In genomic region chr5:6427689-6428088, GRCh38 we compare ENCODE assay signal across 29 cellular contexts. TPM values are rescaled to one million over a fixed set of nuclear protein-coding genes. Genes with fewer than 3 reads are reported as not detected.
"Had no signal": no experiment of that assay in that cellular context is flagged by ENCODE, and none has a peak within 500 bp of the region (broad histone marks: within the 10 kb centered on the region; RNA-seq: fewer than 3 reads in every experiment).

No MANE protein-coding gene starts in this region.

- H3K4me1 ChIP-seq: stomach, suprapubic skin, transverse colon, uterus had no signal

- H3K79me2 ChIP-seq: hepatocyte had no signal

- H3K4me2 ChIP-seq: hepatocyte, smooth muscle cell had no signal

- H3K27ac Mint-ChIP-seq: activated T-cell treated with anti-CD3 and anti-CD28 coated beads, Interleukin-2, amount 50 U/mL, for 24 hours; activated T-helper 2 cell treated with anti-CD3 and anti-CD28 coated beads, Interferon-gamma antibody, Interleukin-2, Interleukin-4, amounts not matched to agents 10 μg/mL and 5 μg/mL and 100 μg/mL, durations not matched to agents 14 hours and 24 hours and 36 hours; dendritic cell treated with granulocyte-macrophage colony-stimulating factor and Interleukin-4, amounts not matched to agents 40 ng/mL and 50 ng/mL, for 4 days; immature natural killer cell; mesothelial cell of epicardium; naive thymus-derived CD8-positive, alpha-beta T cell; progenitor cell of endocrine pancreas; stimulated activated memory B cell treated with anti-CD40 and anti-IgM and Interleukin-4, amounts not matched to agents 10 μg/mL and 1 μg/mL and 100 μg/mL, for 72 hours had no signal

- H3K9me3 Mint-ChIP-seq: activated T-cell treated with anti-CD3 and anti-CD28 coated beads, Interleukin-2, amount 50 U/mL, for 24 hours; activated T-helper 2 cell treated with anti-CD3 and anti-CD28 coated beads, Interferon-gamma antibody, Interleukin-2, Interleukin-4, amounts not matched to agents 10 μg/mL and 5 μg/mL and 100 μg/mL, durations not matched to agents 14 hours and 24 hours and 36 hours; dendritic cell treated with granulocyte-macrophage colony-stimulating factor and Interleukin-4, amounts not matched to agents 40 ng/mL and 50 ng/mL, for 4 days; immature natural killer cell; naive thymus-derived CD8-positive, alpha-beta T cell; stimulated activated memory B cell treated with anti-CD40 and anti-IgM and Interleukin-4, amounts not matched to agents 10 μg/mL and 1 μg/mL and 100 μg/mL, for 72 hours had no signal

- H3K36me3 Mint-ChIP-seq: immature natural killer cell; mesothelial cell of epicardium; naive thymus-derived CD8-positive, alpha-beta T cell; stimulated activated memory B cell treated with anti-CD40 and anti-IgM and Interleukin-4, amounts not matched to agents 10 μg/mL and 1 μg/mL and 100 μg/mL, for 72 hours had no signal

- DNase-seq: activated CD4-positive, alpha-beta T cell treated with anti-CD3 and anti-CD28 coated beads for 1 hour; activated CD8-positive, alpha-beta memory T cell treated with anti-CD3 and anti-CD28 coated beads for 24 hours; activated CD8-positive, alpha-beta memory T cell treated with anti-CD3 and anti-CD28 coated beads, Interleukin-2, amount 50 U/mL, for 4 hours; activated naive CD4-positive, alpha-beta T cell treated with Interleukin-2 at 50 U/mL for 16 hours; activated T-cell treated with anti-CD3 and anti-CD28 coated beads, Interleukin-2, amount 50 U/mL, for 24 hours; amygdala; effector CD4-positive, alpha-beta T cell; foreskin melanocyte; glutamatergic neuron; immature natural killer cell; kidney glomerular epithelial cell; left ventricle myocardium inferior; naive thymus-derived CD8-positive, alpha-beta T cell; retina; sigmoid colon; stimulated activated CD4-positive, alpha-beta T cell treated with anti-CD3 and anti-CD28 coated beads, Interleukin-15, amount 100 ng/mL, for 24 hours; stomach; T-helper 9 cell; transverse colon; uterus had no signal

- H3K4me3 Mint-ChIP-seq: activated T-cell treated with anti-CD3 and anti-CD28 coated beads, Interleukin-2, amount 50 U/mL, for 24 hours; dendritic cell treated with granulocyte-macrophage colony-stimulating factor and Interleukin-4, amounts not matched to agents 40 ng/mL and 50 ng/mL, for 4 days; immature natural killer cell; mesothelial cell of epicardium; naive thymus-derived CD8-positive, alpha-beta T cell; stimulated activated memory B cell treated with anti-CD40 and anti-IgM and Interleukin-4, amounts not matched to agents 10 μg/mL and 1 μg/mL and 100 μg/mL, for 72 hours had no signal

- H3K4me1 Mint-ChIP-seq: immature natural killer cell; mesothelial cell of epicardium; naive thymus-derived CD8-positive, alpha-beta T cell; stimulated activated memory B cell treated with anti-CD40 and anti-IgM and Interleukin-4, amounts not matched to agents 10 μg/mL and 1 μg/mL and 100 μg/mL, for 72 hours had no signal

- ATAC-seq: naive thymus-derived CD8-positive, alpha-beta T cell; stimulated activated memory B cell treated with anti-CD40 and anti-IgM and Interleukin-4, amounts not matched to agents 10 μg/mL and 1 μg/mL and 100 μg/mL, for 72 hours had no signal

- H3K36me3 ChIP-seq: cardiac muscle cell, left ventricle myocardium inferior, sigmoid colon, stomach, suprapubic skin, transverse colon, uterus had no signal

- H3K27me3 ChIP-seq: sigmoid colon, transverse colon, uterus had no signal

- H2AFZ ChIP-seq: hepatocyte had no signal

- H3K27ac ChIP-seq: cardiac muscle cell, hepatocyte, left ventricle myocardium inferior, sigmoid colon, stomach, suprapubic skin, transverse colon, uterus had no signal

- H3K4me3 ChIP-seq: cardiac muscle cell, hepatocyte, left ventricle myocardium inferior, sigmoid colon, smooth muscle cell, stomach, suprapubic skin, transverse colon, uterus had no signal

- H3K9me3 ChIP-seq: left ventricle myocardium inferior, sigmoid colon, stomach, suprapubic skin, transverse colon, uterus had no signal

RNA-seq across cellular contexts. Expression of gene UBE2QL1, which starts 21.0 kb away (rescaled TPM):
- total RNA-seq: naive thymus-derived CD8-positive, alpha-beta T cell had no signal
- polyA plus RNA-seq: hepatocyte; immature natural killer cell; naive thymus-derived CD8-positive, alpha-beta T cell had no signal
